1 cellular context compared by ENCODE assay signal in genomic region chrX:47807548-47807947, GRCh38.
TF ChIP-seq lines count a peak whose summit lies in the region.

No MANE protein-coding gene starts in this region.

TF ChIP-seq in HepG2, 621 proteins besides CTCF, POLR2A, EP300 and RAD21 (continued from another document):
- no peak for TF ChIP-seq THAP7 (CRISPR knock-in tag; IDR thresholded peaks at IDR 0.05)
- no peak for TF ChIP-seq PAX8 (CRISPR knock-in tag; IDR thresholded peaks at IDR 0.05; ENCODE audit: borderline replicate concordance)
- TF ChIP-seq ZMYM3 (CRISPR knock-in tag; IDR thresholded peaks at IDR 0.05): no peak
- TF ChIP-seq PRMT3 (CRISPR knock-in tag; IDR thresholded peaks at IDR 0.05; ENCODE audit: borderline replicate concordance, low read depth): no peak
- TF ChIP-seq PRDM15 (CRISPR knock-in tag; IDR thresholded peaks at IDR 0.05): no peak
- no peak for TF ChIP-seq MAFK (conservative IDR thresholded peaks at IDR 0.05 in 1 of 2, IDR thresholded peaks at IDR 0.05 in 1 of 2; ENCODE audit: low read length in 2 of 2)
